1 cellular context compared by ENCODE assay signal in genomic region chr7:37921340-37921805, GRCh38.
TF ChIP-seq lines count a peak whose summit lies in the region.

No MANE protein-coding gene starts in this region.

TF ChIP-seq in HepG2, 621 proteins besides CTCF, POLR2A, EP300 and RAD21 (continued from another document and continues in another):
- TF ChIP-seq, protein P1, sequence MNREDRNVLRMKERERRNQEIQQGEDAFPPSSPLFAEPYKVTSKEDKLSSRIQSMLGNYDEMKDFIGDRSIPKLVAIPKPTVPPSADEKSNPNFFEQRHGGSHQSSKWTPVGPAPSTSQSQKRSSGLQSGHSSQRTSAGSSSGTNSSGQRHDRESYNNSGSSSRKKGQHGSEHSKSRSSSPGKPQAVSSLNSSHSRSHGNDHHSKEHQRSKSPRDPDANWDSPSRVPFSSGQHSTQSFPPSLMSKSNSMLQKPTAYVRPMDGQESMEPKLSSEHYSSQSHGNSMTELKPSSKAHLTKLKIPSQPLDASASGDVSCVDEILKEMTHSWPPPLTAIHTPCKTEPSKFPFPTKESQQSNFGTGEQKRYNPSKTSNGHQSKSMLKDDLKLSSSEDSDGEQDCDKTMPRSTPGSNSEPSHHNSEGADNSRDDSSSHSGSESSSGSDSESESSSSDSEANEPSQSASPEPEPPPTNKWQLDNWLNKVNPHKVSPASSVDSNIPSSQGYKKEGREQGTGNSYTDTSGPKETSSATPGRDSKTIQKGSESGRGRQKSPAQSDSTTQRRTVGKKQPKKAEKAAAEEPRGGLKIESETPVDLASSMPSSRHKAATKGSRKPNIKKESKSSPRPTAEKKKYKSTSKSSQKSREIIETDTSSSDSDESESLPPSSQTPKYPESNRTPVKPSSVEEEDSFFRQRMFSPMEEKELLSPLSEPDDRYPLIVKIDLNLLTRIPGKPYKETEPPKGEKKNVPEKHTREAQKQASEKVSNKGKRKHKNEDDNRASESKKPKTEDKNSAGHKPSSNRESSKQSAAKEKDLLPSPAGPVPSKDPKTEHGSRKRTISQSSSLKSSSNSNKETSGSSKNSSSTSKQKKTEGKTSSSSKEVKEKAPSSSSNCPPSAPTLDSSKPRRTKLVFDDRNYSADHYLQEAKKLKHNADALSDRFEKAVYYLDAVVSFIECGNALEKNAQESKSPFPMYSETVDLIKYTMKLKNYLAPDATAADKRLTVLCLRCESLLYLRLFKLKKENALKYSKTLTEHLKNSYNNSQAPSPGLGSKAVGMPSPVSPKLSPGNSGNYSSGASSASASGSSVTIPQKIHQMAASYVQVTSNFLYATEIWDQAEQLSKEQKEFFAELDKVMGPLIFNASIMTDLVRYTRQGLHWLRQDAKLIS (CRISPR knock-in tag; IDR thresholded peaks at IDR 0.05), result no peak
- TF ChIP-seq TAF15 (IDR thresholded peaks at IDR 0.05; ENCODE audit: low read depth, low read length, poor library complexity, severe bottlenecking), result no peak
- TF ChIP-seq MIER3 (CRISPR knock-in tag; IDR thresholded peaks at IDR 0.05; ENCODE audit: borderline replicate concordance), result no peak
- TF ChIP-seq RXRA (CRISPR knock-in tag; IDR thresholded peaks at IDR 0.05), result peak; percentile 11; the same call in 1 of the 2 replicates
- no peak for TF ChIP-seq BORCS8-MEF2B (CRISPR knock-in tag; IDR thresholded peaks at IDR 0.05)
- TF ChIP-seq NFE2L2 (IDR thresholded peaks at IDR 0.05; ENCODE audit: low read length), result peak; percentile 33; the same call in 1 of the 2 replicates
- TF ChIP-seq, protein P2, sequence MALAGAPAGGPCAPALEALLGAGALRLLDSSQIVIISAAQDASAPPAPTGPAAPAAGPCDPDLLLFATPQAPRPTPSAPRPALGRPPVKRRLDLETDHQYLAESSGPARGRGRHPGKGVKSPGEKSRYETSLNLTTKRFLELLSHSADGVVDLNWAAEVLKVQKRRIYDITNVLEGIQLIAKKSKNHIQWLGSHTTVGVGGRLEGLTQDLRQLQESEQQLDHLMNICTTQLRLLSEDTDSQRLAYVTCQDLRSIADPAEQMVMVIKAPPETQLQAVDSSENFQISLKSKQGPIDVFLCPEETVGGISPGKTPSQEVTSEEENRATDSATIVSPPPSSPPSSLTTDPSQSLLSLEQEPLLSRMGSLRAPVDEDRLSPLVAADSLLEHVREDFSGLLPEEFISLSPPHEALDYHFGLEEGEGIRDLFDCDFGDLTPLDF (CRISPR knock-in tag; IDR thresholded peaks at IDR 0.05), result no peak
- no peak for TF ChIP-seq SIN3B (IDR thresholded peaks at IDR 0.05; ENCODE audit: low read length)
- TF ChIP-seq, protein P3, sequence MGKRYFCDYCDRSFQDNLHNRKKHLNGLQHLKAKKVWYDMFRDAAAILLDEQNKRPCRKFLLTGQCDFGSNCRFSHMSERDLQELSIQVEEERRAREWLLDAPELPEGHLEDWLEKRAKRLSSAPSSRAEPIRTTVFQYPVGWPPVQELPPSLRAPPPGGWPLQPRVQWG (CRISPR knock-in tag; IDR thresholded peaks at IDR 0.05; ENCODE audit: borderline replicate concordance, low read depth), result no peak
- TF ChIP-seq ATAD3A (CRISPR knock-in tag; IDR thresholded peaks at IDR 0.05), result no peak
- no peak for TF ChIP-seq EHMT2 (IDR thresholded peaks at IDR 0.05; ENCODE audit: borderline replicate concordance, low read depth, low read length)
- no peak for TF ChIP-seq ZNF770 (CRISPR knock-in tag; IDR thresholded peaks at IDR 0.05)
- no peak; the same call in 1 of the 2 replicates for TF ChIP-seq MYC (CRISPR knock-in tag; IDR thresholded peaks at IDR 0.05; ENCODE audit: borderline replicate concordance)
- no peak for TF ChIP-seq PAF1 (CRISPR knock-in tag; IDR thresholded peaks at IDR 0.05)
- TF ChIP-seq, protein P4, sequence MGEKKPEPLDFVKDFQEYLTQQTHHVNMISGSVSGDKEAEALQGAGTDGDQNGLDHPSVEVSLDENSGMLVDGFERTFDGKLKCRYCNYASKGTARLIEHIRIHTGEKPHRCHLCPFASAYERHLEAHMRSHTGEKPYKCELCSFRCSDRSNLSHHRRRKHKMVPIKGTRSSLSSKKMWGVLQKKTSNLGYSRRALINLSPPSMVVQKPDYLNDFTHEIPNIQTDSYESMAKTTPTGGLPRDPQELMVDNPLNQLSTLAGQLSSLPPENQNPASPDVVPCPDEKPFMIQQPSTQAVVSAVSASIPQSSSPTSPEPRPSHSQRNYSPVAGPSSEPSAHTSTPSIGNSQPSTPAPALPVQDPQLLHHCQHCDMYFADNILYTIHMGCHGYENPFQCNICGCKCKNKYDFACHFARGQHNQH (CRISPR knock-in tag; IDR thresholded peaks at IDR 0.05), result peak; percentile 47; the same call in 1 of the 2 replicates
- TF ChIP-seq ZMAT3 (CRISPR knock-in tag; conservative IDR thresholded peaks at IDR 0.05), result no peak
- TF ChIP-seq CREB3 (CRISPR knock-in tag; IDR thresholded peaks at IDR 0.05), result peak; percentile 19
- no peak for TF ChIP-seq EZH2 (conservative IDR thresholded peaks at IDR 0.05; ENCODE audit: low read depth, low read length)
- TF ChIP-seq NCOA2 (CRISPR knock-in tag; IDR thresholded peaks at IDR 0.05), result peak; percentile 28; the same call in 1 of the 2 replicates
- TF ChIP-seq ZKSCAN5 (CRISPR knock-in tag; IDR thresholded peaks at IDR 0.05), result no peak
- no peak; the same call in 1 of the 2 replicates for TF ChIP-seq ZNF724P (CRISPR knock-in tag; IDR thresholded peaks at IDR 0.05; ENCODE audit: borderline replicate concordance)
- TF ChIP-seq NFIC (IDR thresholded peaks at IDR 0.05; ENCODE audit: low read length), result no peak
- no peak for TF ChIP-seq ZSCAN21 (CRISPR knock-in tag; IDR thresholded peaks at IDR 0.05; ENCODE audit: borderline replicate concordance)
- no peak for TF ChIP-seq HMG20B (CRISPR knock-in tag; conservative IDR thresholded peaks at IDR 0.05)
- 0 out of 2 replicates have a peak, but pooled peaks have one; percentile 9 for TF ChIP-seq ZNF205 (CRISPR knock-in tag; IDR thresholded peaks at IDR 0.05)
- no peak for TF ChIP-seq SMYD3 (CRISPR knock-in tag; IDR thresholded peaks at IDR 0.05)
- TF ChIP-seq XRCC5 (optimal IDR thresholded peaks at IDR 0.05; ENCODE audit: low read length), result no peak
- no peak for TF ChIP-seq FOXM1 (CRISPR knock-in tag; IDR thresholded peaks at IDR 0.05)
- TF ChIP-seq SUZ12 (IDR thresholded peaks at IDR 0.05; ENCODE audit: low read depth, low read length), result no peak
- TF ChIP-seq POGZ (CRISPR knock-in tag; IDR thresholded peaks at IDR 0.05), result no peak; the same call in 1 of the 2 replicates
- 0 out of 2 replicates have a peak, but pooled peaks have one; percentile 16 for TF ChIP-seq IRF9 (CRISPR knock-in tag; IDR thresholded peaks at IDR 0.05; ENCODE audit: borderline replicate concordance)
- TF ChIP-seq ZNF670 (CRISPR knock-in tag; IDR thresholded peaks at IDR 0.05; ENCODE audit: borderline replicate concordance), result no peak
- TF ChIP-seq ZNF652 (CRISPR knock-in tag; IDR thresholded peaks at IDR 0.05; ENCODE audit: borderline replicate concordance, low read depth), result no peak; the same call in 1 of the 2 replicates
- no peak; the same call in 1 of the 2 replicates for TF ChIP-seq DRAP1 (CRISPR knock-in tag; IDR thresholded peaks at IDR 0.05)
- TF ChIP-seq, protein P5, sequence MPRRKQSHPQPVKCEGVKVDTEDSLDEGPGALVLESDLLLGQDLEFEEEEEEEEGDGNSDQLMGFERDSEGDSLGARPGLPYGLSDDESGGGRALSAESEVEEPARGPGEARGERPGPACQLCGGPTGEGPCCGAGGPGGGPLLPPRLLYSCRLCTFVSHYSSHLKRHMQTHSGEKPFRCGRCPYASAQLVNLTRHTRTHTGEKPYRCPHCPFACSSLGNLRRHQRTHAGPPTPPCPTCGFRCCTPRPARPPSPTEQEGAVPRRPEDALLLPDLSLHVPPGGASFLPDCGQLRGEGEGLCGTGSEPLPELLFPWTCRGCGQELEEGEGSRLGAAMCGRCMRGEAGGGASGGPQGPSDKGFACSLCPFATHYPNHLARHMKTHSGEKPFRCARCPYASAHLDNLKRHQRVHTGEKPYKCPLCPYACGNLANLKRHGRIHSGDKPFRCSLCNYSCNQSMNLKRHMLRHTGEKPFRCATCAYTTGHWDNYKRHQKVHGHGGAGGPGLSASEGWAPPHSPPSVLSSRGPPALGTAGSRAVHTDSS (CRISPR knock-in tag; conservative IDR thresholded peaks at IDR 0.05), result 0 out of 2 replicates have a peak, but pooled peaks have one; percentile 38
- no peak for TF ChIP-seq SRF (IDR thresholded peaks at IDR 0.05; ENCODE audit: low read depth, low read length)
- TF ChIP-seq PBX2 (CRISPR knock-in tag; IDR thresholded peaks at IDR 0.05), result no peak
- peak; percentile 64; the same call in 1 of the 2 replicates for TF ChIP-seq HIC2 (CRISPR knock-in tag; IDR thresholded peaks at IDR 0.05; ENCODE audit: low read depth)
- TF ChIP-seq ZNF503 (CRISPR knock-in tag; IDR thresholded peaks at IDR 0.05), result no peak
- no peak for TF ChIP-seq SSRP1 (CRISPR knock-in tag; IDR thresholded peaks at IDR 0.05)
- no peak for TF ChIP-seq ETV6 (CRISPR knock-in tag; conservative IDR thresholded peaks at IDR 0.05)
- TF ChIP-seq SMARCE1 (IDR thresholded peaks at IDR 0.05; ENCODE audit: borderline replicate concordance), result no peak
- no peak for TF ChIP-seq IKZF1 (IDR thresholded peaks at IDR 0.05)
- TF ChIP-seq CREB1 (IDR thresholded peaks at IDR 0.05), result no peak
- TF ChIP-seq CREB1 (CRISPR knock-in tag; IDR thresholded peaks at IDR 0.05), result no peak
- TF ChIP-seq ZNF383 (CRISPR knock-in tag; IDR thresholded peaks at IDR 0.05; ENCODE audit: borderline replicate concordance), result no peak
